Comparison of ENCODE assay signal across 8 cellular contexts in the genomic region with DNA sequence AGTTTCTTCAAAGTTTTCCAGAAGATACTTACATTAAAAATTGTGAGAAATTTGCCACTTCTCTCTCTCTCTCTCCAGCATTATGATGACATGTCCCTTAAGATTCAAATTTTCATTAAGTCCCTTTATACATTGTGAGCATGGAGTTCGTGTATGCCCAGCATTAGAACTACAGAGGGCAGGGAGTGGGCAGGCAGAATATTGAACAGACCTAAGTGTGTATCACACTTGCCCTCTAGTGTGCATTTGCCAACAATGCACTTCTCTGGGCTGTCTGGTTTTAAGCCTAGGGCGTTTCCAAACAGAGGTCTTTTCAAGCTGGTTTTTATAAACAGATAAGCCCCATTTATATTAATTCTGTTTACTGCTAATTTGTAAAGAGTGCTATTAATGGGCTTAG. TPM values are rescaled to one million over a fixed set of nuclear protein-coding genes. Genes with fewer than 3 reads are reported as not detected.
DNase-seq lines count a peak whose midpoint lies in the region; ATAC-seq, FAIRE-seq and TF ChIP-seq lines count a peak whose summit lies in the region.

No MANE protein-coding gene starts in this region.

- DNase-seq in Right ventricle myocardium inferior (ENCODE audit: missing footprints) (no peak), cardiac septum (ENCODE audit: low spot score) (no peak), HTR-8/SVneo (ENCODE audit: insufficient read length, low spot score) (peak; percentile 60), SK-N-SH (peak; percentile 62), esophagus squamous epithelium (lab: John Stamatoyannopoulos, UW) (no peak), NCI-H1436 treated with DMSO at 0.1 percent for 48 hours (lab: John Stamatoyannopoulos, UW) (no peak)

- CTCF ChIA-PET in SK-N-SH (lab: Yijun Ruan, JAX): interaction anchor here (0.6 to 3.6 kb wide), 16 partner anchors 11 to 290 kb away, joined by 3 to 20 read pairs (median 4); no protein-coding TSS in a partner anchor

- no peak for TF ChIP-seq POLR2A in esophagus squamous epithelium (IDR thresholded peaks at IDR 0.05)

- H3K36me3 ChIP-seq in SK-N-SH (replicated peaks in 1 of 2; ENCODE audit: control insufficient read depth in 1 of 2, insufficient read depth in 2 of 2, low read length in 1 of 2) (no peaks in the 10 kb centered on the region), esophagus squamous epithelium (no peaks in the 10 kb centered on the region), neural cell (ENCODE audit: insufficient read depth, low read length) (no peaks in the 10 kb centered on the region)

- H3K27me3 ChIP-seq in SK-N-SH (ENCODE audit: insufficient read depth) (no peaks in the 10 kb centered on the region), esophagus squamous epithelium (no peaks in the 10 kb centered on the region), neural cell (ENCODE audit: insufficient read depth, low read depth, low read length) (no peaks in the 10 kb centered on the region)

- WGBS in SK-N-SH (ENCODE audit: low lambda C conversion rate): 3% methylated on average over 2 of the region's 2 CpGs
- 5 to 8% methylated on average over 2 of the region's 2 CpGs for WGBS in esophagus squamous epithelium, 2 donors

- TF ChIP-seq EP300 in SK-N-SH (IDR thresholded peaks at IDR 0.05; ENCODE audit: borderline replicate concordance in 1 of 2, low read depth in 1 of 2, low read length in 1 of 2) (no peak), neural cell (conservative IDR thresholded peaks at IDR 0.05; ENCODE audit: poor library complexity, severe bottlenecking) (no peak)

- no peak overlapping the region; a peak in 1 of 4 replicates for H3K4me3 ChIP-seq in SK-N-SH (ENCODE audit: low read depth in 2 of 2, low read length in 1 of 2)
- no peak overlapping the region for H3K4me3 ChIP-seq in esophagus squamous epithelium
- H3K4me3 ChIP-seq in neural cell (ENCODE audit: low read length): no peak overlapping the region

- no peak overlapping the region for H3K9ac ChIP-seq in SK-N-SH
- H3K9ac ChIP-seq in neural cell (ENCODE audit: low read length): no peak overlapping the region

- FAIRE-seq in HTR-8/SVneo (lab: Jason Lieb, UNC): peak; percentile 86

- H3K79me2 ChIP-seq in SK-N-SH (ENCODE audit: insufficient read depth) (no peaks in the 10 kb centered on the region), neural cell (replicated peaks; ENCODE audit: insufficient read depth, low read length) (no peaks in the 10 kb centered on the region)

- POLR2A ChIA-PET in SK-N-SH (lab: Yijun Ruan, JAX): no interaction called here

- H3K4me1 ChIP-seq in SK-N-SH (ENCODE audit: control insufficient read depth in 1 of 2, insufficient read depth in 2 of 2, low read depth in 1 of 2, low read length in 1 of 2) (no peaks in the 10 kb centered on the region; a peak in 1 of 4 replicates), esophagus squamous epithelium (no peaks in the 10 kb centered on the region)

- ATAC-seq in Right ventricle myocardium inferior: peak; percentile 93
- peak; percentile 86 for ATAC-seq in GM21717 (IDR thresholded peaks at IDR 0.05; ENCODE audit: unreplicated experiment)

- H3K9me3 ChIP-seq in SK-N-SH (no peaks in the 10 kb centered on the region), esophagus squamous epithelium (no peaks in the 10 kb centered on the region), neural cell (ENCODE audit: low read length) (no peaks in the 10 kb centered on the region)

- H3K27ac ChIP-seq in SK-N-SH (ENCODE audit: low read depth in 2 of 2, low read length in 1 of 2) (no peak overlapping the region), esophagus squamous epithelium (no peak overlapping the region), neural cell (ENCODE audit: low read length) (no peak overlapping the region)

- H4K20me1 ChIP-seq in SK-N-SH (ENCODE audit: insufficient read depth): no peaks in the 10 kb centered on the region
- H4K20me1 ChIP-seq in neural cell (ENCODE audit: insufficient read depth): no peaks in the 10 kb centered on the region

- TF ChIP-seq RAD21 in SK-N-SH (IDR thresholded peaks at IDR 0.05; ENCODE audit: low read length) (peak; percentile 77), neural cell (conservative IDR thresholded peaks at IDR 0.05) (peak; percentile 54)

- H3K4me2 ChIP-seq in SK-N-SH (no peak overlapping the region), neural cell (ENCODE audit: low read length) (no peak overlapping the region)

- peak; percentile 76 for TF ChIP-seq CTCF in SK-N-SH (IDR thresholded peaks at IDR 0.05)
- TF ChIP-seq CTCF in esophagus squamous epithelium (IDR thresholded peaks at IDR 0.05): peak; percentile 14 to 58 (median 43)
- TF ChIP-seq CTCF in neural cell (IDR thresholded peaks at IDR 0.05; ENCODE audit: poor library complexity, severe bottlenecking): peak; percentile 64

- H2AFZ ChIP-seq in SK-N-SH (ENCODE audit: low read depth) (no peak overlapping the region; the same call in 1 of the 2 replicates), neural cell (ENCODE audit: low read depth, low read length) (no peak overlapping the region)

- H3F3A ChIP-seq in SK-N-SH (replicated peaks; ENCODE audit: insufficient read depth): no peaks in the 10 kb centered on the region
- no peaks in the 10 kb centered on the region for H3F3A ChIP-seq in neural cell (ENCODE audit: insufficient read depth, low read length, poor library complexity, severe bottlenecking)

- H3K9me2 ChIP-seq in SK-N-SH: no peaks in the 10 kb centered on the region
- H3K9me2 ChIP-seq in neural cell (ENCODE audit: insufficient read depth, low read length): no peaks in the 10 kb centered on the region

- intact Hi-C loops in Right ventricle myocardium inferior (cut with DNase I): loop anchor here (2.0 kb wide), 1 partner anchor 291 kb away; no protein-coding TSS in a partner anchor
- intact Hi-C loops in cardiac septum (cut with DNase I): loop anchor here (5.0 to 10.0 kb wide), 2 partner anchors 142 to 765 kb away; no protein-coding TSS in a partner anchor
- intact Hi-C loops in esophagus squamous epithelium (cut with DNase I): no loop called here

TF ChIP-seq in SK-N-SH, 30 proteins besides CTCF, POLR2A, EP300 and RAD21:
- TF ChIP-seq IRF3 (IDR thresholded peaks at IDR 0.05; ENCODE audit: low read depth, low read length) (no peak), CHD2 (IDR thresholded peaks at IDR 0.05; ENCODE audit: low read length, partially characterized antibody) (peak; percentile 17), SMC3 (IDR thresholded peaks at IDR 0.05; ENCODE audit: low read depth, low read length) (peak; percentile 71), SIN3A (IDR thresholded peaks at IDR 0.05; ENCODE audit: borderline replicate concordance, low read depth, low read length) (no peak)

TF ChIP-seq in neural cell, 6 proteins besides CTCF, POLR2A, EP300 and RAD21:
- TF ChIP-seq TAF1 (IDR thresholded peaks at IDR 0.05; ENCODE audit: low read depth) (no peak), SMC3 (conservative IDR thresholded peaks at IDR 0.05; ENCODE audit: poor library complexity) (peak; percentile 54)
TF ChIP-seq in neural cell: peak in this region for 1.

RNA-seq across cellular contexts. Expression of gene CMSS1, which starts 28.3 kb away (rescaled TPM):
- total RNA-seq in Right ventricle myocardium inferior: 37.0 TPM
- 22.0 TPM for total RNA-seq in cardiac septum
- 9.1 and 9.2 TPM in 2 replicates for polyA plus RNA-seq in SK-N-SH (2012; rRNA removed)
- polyA plus RNA-seq in SK-N-SH (2012; cell fraction: cytosol; rRNA removed): 14.6 and 20.5 TPM in 2 replicates
- 1.9 and 5.4 TPM in 2 replicates for polyA plus RNA-seq in SK-N-SH (2012; cell fraction: nucleus; rRNA removed)
- total RNA-seq in esophagus squamous epithelium: 10 to 100 TPM in 3 of 4 donors, 1 to 10 TPM in 1; 9.2 to 18.5 (median 12.9) TPM
- polyA plus RNA-seq in neural cell: 26.2 and 31.8 TPM in 2 replicates
- polyA minus RNA-seq in neural cell: 13.4 and 17.4 TPM in 2 replicates

Comparison
In these comparisons a context has a peak if more than half of its experiments do, and no peak if none do; other contexts are left out.
1. DNase-seq: peak in HTR-8/SVneo (single experiment) and SK-N-SH (single experiment); none in Right ventricle myocardium inferior (single experiment), cardiac septum (single experiment), esophagus squamous epithelium (single experiment) and NCI-H1436 treated with DMSO at 0.1 percent for 48 hours (single experiment).
2. Peak in every context shown above with its lines, with median percentiles within 50 percentile points of each other: CTCF ChIP-seq.